In genomic region chr19:51158474-51159129, GRCh38 we compare ENCODE assay signal across 8 cellular contexts. TPM values are rescaled to one million over a fixed set of nuclear protein-coding genes. Genes with fewer than 3 reads are reported as not detected.
A peak's percentile ranks its signal among the peaks of the same experiment; 100 is the strongest.
DNase-seq lines count a peak whose midpoint lies in the region; ATAC-seq, FAIRE-seq and TF ChIP-seq lines count a peak whose summit lies in the region.

No MANE protein-coding gene starts in this region.

- no peak overlapping the region for H3K9ac ChIP-seq in smooth muscle cell (ENCODE audit: low read depth)

- H3K4me2 ChIP-seq in smooth muscle cell, result no peak overlapping the region

- ATAC-seq in Right ventricle myocardium superior (ENCODE audit: poor library complexity) (peak; percentile 56), GM18870 (IDR thresholded peaks at IDR 0.05; ENCODE audit: unreplicated experiment) (no peak), GM19351 (IDR thresholded peaks at IDR 0.05; ENCODE audit: unreplicated experiment) (no peak)

- H3K4me3 ChIP-seq in smooth muscle cell, result no peak overlapping the region

- H3K36me3 ChIP-seq in smooth muscle cell (ENCODE audit: low read depth), result no peaks in the 10 kb centered on the region

- 41% methylated on average over 7 of the region's 7 CpGs for WGBS in smooth muscle cell (ENCODE audit: low lambda C conversion rate)

- no peak overlapping the region for H2AFZ ChIP-seq in smooth muscle cell (ENCODE audit: low read depth)

- TF ChIP-seq CTCF in smooth muscle cell (IDR thresholded peaks at IDR 0.05; ENCODE audit: borderline replicate concordance, insufficient read depth, poor library complexity, severe bottlenecking), result peak; percentile 40

- peak; percentile 67 for FAIRE-seq in GM19239 (lab: Jason Lieb, UNC)

- no peak overlapping the region for H3K27ac ChIP-seq in smooth muscle cell (ENCODE audit: low read depth)

- no peaks in the 10 kb centered on the region for H3K79me2 ChIP-seq in smooth muscle cell (ENCODE audit: low read depth)

- H3K9me3 ChIP-seq in smooth muscle cell (replicated peaks; ENCODE audit: low read depth), result no peaks in the 10 kb centered on the region

- no peaks in the 10 kb centered on the region for H3F3A ChIP-seq in smooth muscle cell (ENCODE audit: low read depth)

- no peaks in the 10 kb centered on the region for H4K20me1 ChIP-seq in smooth muscle cell (ENCODE audit: low read depth)

- H3K27me3 ChIP-seq in smooth muscle cell (ENCODE audit: low read depth), result no peaks in the 10 kb centered on the region

- H3K4me1 ChIP-seq in smooth muscle cell (ENCODE audit: low read depth), result no peaks in the 10 kb centered on the region

- DNase-seq in AG08396 (ENCODE audit: low spot score) (peak; percentile 29), GM19239 (ENCODE audit: insufficient read length, low spot score) (peak; percentile 38), RPMI7951 (ENCODE audit: low read depth) (peak; percentile 40), Right ventricle myocardium superior (peak; percentile 78), smooth muscle cell (lab: John Stamatoyannopoulos, UW; ENCODE audit: unreplicated experiment) (no peak)
- DNase-seq in activated T-helper 1 cell treated with anti-CD3 and anti-CD28 coated beads, Interleukin-2, amount 50 U/mL, for 16 hours (ENCODE audit: low read depth in 1 of 2, low spot score in 1 of 2), result peak; percentile 47 to 48

- intact Hi-C loops in Right ventricle myocardium superior (cut with DNase I), result no loop called here

RNA-seq across cellular contexts. Expression of gene SIGLEC7, which starts 16.5 kb away (rescaled TPM):
- not detected in 2 replicates for total RNA-seq in RPMI7951 (2014; rRNA removed; shearing (Covaris generic))
- total RNA-seq in Right ventricle myocardium superior (0.97 TPM), smooth muscle cell (not detected in 2 replicates)
- polyA plus RNA-seq in smooth muscle cell, result not detected in 2 replicates

RNA-seq across cellular contexts. Expression of gene SIGLEC9, which starts 33.9 kb away (rescaled TPM):
- 0.10 TPM in 1 of 2 replicates, not detected in the other for total RNA-seq in RPMI7951 (2014; rRNA removed; shearing (Covaris generic))
- total RNA-seq in Right ventricle myocardium superior, result 1.7 TPM
- not detected in 2 replicates for total RNA-seq in smooth muscle cell
- polyA plus RNA-seq in smooth muscle cell, result not detected in 2 replicates

RNA-seq across cellular contexts. Expression of gene CTU1, which starts 50.4 kb away (rescaled TPM):
- total RNA-seq in RPMI7951 (2014; rRNA removed; shearing (Covaris generic)), result 3.6 and 6.8 TPM in 2 replicates
- total RNA-seq in Right ventricle myocardium superior, result 4.9 TPM
- total RNA-seq in smooth muscle cell, result 4.7 and 5.1 TPM in 2 replicates
- 9.8 and 11.2 TPM in 2 replicates for polyA plus RNA-seq in smooth muscle cell
